ENCODE assay signal across 7 cellular contexts in the genomic region with DNA sequence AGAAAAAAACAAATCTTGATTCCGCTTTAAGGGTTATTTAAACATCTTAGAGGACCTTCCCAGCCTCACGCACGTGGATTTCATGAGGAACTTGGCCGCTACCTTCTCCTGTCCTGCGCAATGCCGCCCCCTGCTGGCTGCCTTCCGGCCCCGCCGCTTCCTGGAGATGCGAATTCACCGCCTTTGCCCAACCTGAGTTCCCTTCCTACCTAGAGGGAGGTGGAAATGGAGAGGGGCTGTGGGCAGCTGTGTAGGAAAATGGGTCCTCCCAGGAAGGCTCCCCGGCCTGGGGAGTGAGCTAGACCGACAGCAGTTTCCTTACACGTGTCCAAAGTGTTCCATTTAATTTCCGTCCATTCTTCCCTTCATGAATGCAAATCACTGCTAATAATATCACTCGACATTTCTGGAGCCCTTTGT. TPM values are rescaled to one million over a fixed set of nuclear protein-coding genes. Genes with fewer than 3 reads are reported as not detected.
DNase-seq lines count a peak whose midpoint lies in the region; ATAC-seq and TF ChIP-seq lines count a peak whose summit lies in the region.

No MANE protein-coding gene starts in this region.

- no peaks in the 10 kb centered on the region for H3K9me3 ChIP-seq in RWPE2 (ENCODE audit: severe bottlenecking)
- H3K9me3 ChIP-seq in stomach, result no peaks in the 10 kb centered on the region

- in situ Hi-C loops in GM13976 (cut with MboI; ENCODE audit: low sequenced_read_pairs, unreplicated experiment), result no loop called here

- peak; percentile 62 for ATAC-seq in RWPE2 (ENCODE audit: low read depth)

- TF ChIP-seq EP300 in stomach (IDR thresholded peaks at IDR 0.05), result no peak

- H3K4me1 ChIP-seq in RWPE2 (ENCODE audit: insufficient read depth, poor library complexity, severe bottlenecking) (peaks cover 12% of the 10 kb centered on the region), stomach (peaks cover 0 to 6% (median 5%) of the 10 kb centered on the region in 4 donors)

- H3K4me3 ChIP-seq in RWPE2 (ENCODE audit: severe bottlenecking), result no peak overlapping the region
- H3K4me3 ChIP-seq in foreskin fibroblast (ENCODE audit: low read depth in 1 of 2, low read length in 2 of 2), result peak overlapping the region; percentile 13 to 28
- H3K4me3 ChIP-seq in stomach, result no peak overlapping the region

- TF ChIP-seq CTCF in GM13976 (IDR thresholded peaks at IDR 0.05; ENCODE audit: borderline replicate concordance, control extremely low read depth, extremely low read depth, insufficient read depth, missing control alignments), result peak; percentile 93
- TF ChIP-seq CTCF in RWPE2 (IDR thresholded peaks at IDR 0.05; ENCODE audit: poor library complexity, severe bottlenecking), result peak; percentile 94
- TF ChIP-seq CTCF in foreskin fibroblast (IDR thresholded peaks at IDR 0.05; ENCODE audit: low read depth, low read length), result peak; percentile 78
- peak in 5 of 7 experiments; percentile 58 to 91 (median 86) for TF ChIP-seq CTCF in stomach (IDR thresholded peaks at IDR 0.05)

- intact Hi-C loops in stomach (cut with DNase I; ENCODE audit: low total_unique reads), result no loop called here

- H3K27ac ChIP-seq in RWPE2 (ENCODE audit: poor library complexity, severe bottlenecking) (no peak overlapping the region), stomach (no peak overlapping the region)

- TF ChIP-seq POLR2A in stomach (IDR thresholded peaks at IDR 0.05), result no peak

- peak; percentile 84 for DNase-seq in GM13976 (ENCODE audit: low spot score)
- peak; percentile 64 for DNase-seq in KG1 (lab: John Stamatoyannopoulos, UW)
- DNase-seq in RWPE2 (ENCODE audit: low spot score), result no peak
- DNase-seq in activated effector memory CD4-positive, alpha-beta T cell treated with Interleukin-2 at 50 U/mL for 16 hours, result peak; percentile 65
- peak; percentile 71 to 93 for DNase-seq in foreskin fibroblast
- peak; percentile 45 for DNase-seq in non-pigmented ciliary epithelial cell (ENCODE audit: low read depth)
- peak; percentile 90 for DNase-seq in stomach

- H3K36me3 ChIP-seq in RWPE2 (ENCODE audit: low read depth) (no peaks in the 10 kb centered on the region), stomach (no peaks in the 10 kb centered on the region)

- H3K27me3 ChIP-seq in RWPE2 (ENCODE audit: insufficient read depth, poor library complexity, severe bottlenecking) (no peaks in the 10 kb centered on the region), stomach (peaks cover 0 to 16% (median 0%) of the 10 kb centered on the region in 3 donors)

- WGBS in stomach, 5 donors, result 10 to 12% (median 12%) methylated on average over 14 to 16 of the region's 16 CpGs

RNA-seq across cellular contexts. Expression of a gene that starts 1.0 kb away (rescaled TPM):
- total RNA-seq in stomach, result under 1 TPM in 1 of 5 donors, not detected in 4; 0.18 TPM
- polyA plus RNA-seq in stomach, result under 1 TPM in 1 of 3 donors, not detected in 2; 0.13 TPM

Comparison
In these comparisons a context has a peak if more than half of its experiments do, and no peak if none do; other contexts are left out.
1. H3K4me3 ChIP-seq: peak in foreskin fibroblast (2 of 2); none in RWPE2 (single experiment) and stomach (0 of 4).
2. Peak in every context shown above with its lines, with median percentiles within 50 percentile points of each other: CTCF ChIP-seq.